In the genomic region with DNA sequence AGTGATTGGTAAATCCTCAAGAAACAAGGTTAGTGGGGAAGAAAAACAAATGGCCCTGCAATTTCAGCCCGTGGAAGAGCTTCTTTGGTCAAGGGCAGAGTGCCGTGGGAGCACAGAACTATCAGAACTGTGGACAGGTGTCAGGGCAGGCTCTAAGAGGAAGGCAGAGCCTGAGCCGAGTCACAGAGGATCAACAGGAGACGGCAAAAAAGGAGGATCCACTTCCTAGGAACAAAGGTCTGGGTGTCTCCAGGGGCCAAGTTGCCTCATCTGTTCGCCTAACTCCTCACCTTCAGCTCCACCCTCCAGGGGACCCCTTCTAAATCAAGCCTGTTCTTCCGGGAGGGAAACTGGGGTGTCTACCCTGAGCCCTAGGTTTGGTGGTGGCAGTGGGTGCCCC, we compare ENCODE assay signal across 16 cellular contexts.
"Had no signal": no experiment of that assay in that cellular context is flagged by ENCODE, and none has a peak within 500 bp of the region (broad histone marks: within the 10 kb centered on the region; RNA-seq: fewer than 3 reads in every experiment).

No MANE protein-coding gene starts in this region.

- ATAC-seq: esophagus mucosa; naive thymus-derived CD8-positive, alpha-beta T cell; SK-N-SH treated with all-trans-retinoic acid at 6 μM for 48 hours had no signal

- H3K27me3 ChIP-seq: cardiac muscle cell, thyroid gland had no signal

- H3K9me3 ChIP-seq: thyroid gland had no signal

- H3K4me3 ChIP-seq: cardiac muscle cell, thyroid gland had no signal

- H3K27ac ChIP-seq: cardiac muscle cell, thyroid gland, VCaP had no signal

- H3K36me3 ChIP-seq: cardiac muscle cell, thyroid gland had no signal

- DNase-seq: activated CD4-positive, alpha-beta T cell treated with anti-CD3 and anti-CD28 coated beads, Interleukin-2, amount 50 U/mL, for 4 hours; activated naive CD4-positive, alpha-beta T cell treated with anti-CD3 and anti-CD28 coated beads for 36 hours; activated naive CD8-positive, alpha-beta T cell treated with anti-CD3 and anti-CD28 coated beads, Interleukin-2, amount 10 ng/mL, durations not matched to agents 7 days and 5 days; activated T-cell treated with anti-CD3 and anti-CD28 coated beads, Interleukin-2, amount 50 U/mL, for 48 hours; amygdala; effector memory CD4-positive, alpha-beta T cell; foreskin melanocyte; hypothalamus; naive thymus-derived CD8-positive, alpha-beta T cell; stimulated activated CD4-positive, alpha-beta T cell treated with anti-CD3 and anti-CD28 coated beads, Interleukin-4, amount 100 ng/mL, for 4 hours; substantia nigra; thyroid gland had no signal
